Comparison of ENCODE assay signal across 9 cellular contexts in genomic region chr22:20155330-20156041, GRCh38. TPM values are rescaled to one million over a fixed set of nuclear protein-coding genes. Genes with fewer than 3 reads are reported as not detected.
DNase-seq lines count a peak whose midpoint lies in the region; ATAC-seq lines count a peak whose summit lies in the region.
"Had no signal": no experiment of that assay in that cellular context is flagged by ENCODE, and none has a peak within 500 bp of the region (broad histone marks: within the 10 kb centered on the region; RNA-seq: fewer than 3 reads in every experiment).

No MANE protein-coding gene starts in this region.

- intact Hi-C loops in left colon (cut with DNase I, micrococcal nuclease): loop anchor here (5.0 kb wide), 3 partner anchors 112 to 132 kb away; partner anchors contain the start of gene RTN4R (in 1 of the 2)

- H3K4me3 Mint-ChIP-seq in stimulated activated memory B cell treated with anti-CD40 and anti-IgM and Interleukin-4, amounts not matched to agents 10 μg/mL and 1 μg/mL and 100 μg/mL, for 72 hours: no peak overlapping the region

- peak; percentile 88 for DNase-seq in COR-L47 (lab: John Stamatoyannopoulos, UW)
- peak; percentile 86 for DNase-seq in NCI-H1436 (lab: John Stamatoyannopoulos, UW)
- DNase-seq in adipocyte (ENCODE audit: low read depth): peak; percentile 64
- peak; percentile 43 to 52 for DNase-seq in left colon
- no peak for DNase-seq in activated T-cell treated with anti-CD3 and anti-CD28 coated beads for 4 hours
- DNase-seq in SIG-M5 (lab: John Stamatoyannopoulos, UW): no peak

- no peak overlapping the region for H3K4me3 ChIP-seq in adipocyte (ENCODE audit: low read length)

- ATAC-seq in left colon (peak; percentile 63), GM18907 (IDR thresholded peaks at IDR 0.05; ENCODE audit: unreplicated experiment) (no peak)
- no peak for ATAC-seq in stimulated activated memory B cell treated with anti-CD40 and anti-IgM and Interleukin-4, amounts not matched to agents 10 μg/mL and 1 μg/mL and 100 μg/mL, for 72 hours

- H3K9me3 ChIP-seq in adipocyte (ENCODE audit: control insufficient read depth, low read length): no peaks in the 10 kb centered on the region

- peaks cover 7% of the 10 kb centered on the region for H3K4me1 Mint-ChIP-seq in stimulated activated memory B cell treated with anti-CD40 and anti-IgM and Interleukin-4, amounts not matched to agents 10 μg/mL and 1 μg/mL and 100 μg/mL, for 72 hours

- no peaks in the 10 kb centered on the region for H3K36me3 Mint-ChIP-seq in stimulated activated memory B cell treated with anti-CD40 and anti-IgM and Interleukin-4, amounts not matched to agents 10 μg/mL and 1 μg/mL and 100 μg/mL, for 72 hours

- no peaks in the 10 kb centered on the region for H3K9me3 Mint-ChIP-seq in stimulated activated memory B cell treated with anti-CD40 and anti-IgM and Interleukin-4, amounts not matched to agents 10 μg/mL and 1 μg/mL and 100 μg/mL, for 72 hours

- peaks cover 63% of the 10 kb centered on the region for H3K27me3 Mint-ChIP-seq in stimulated activated memory B cell treated with anti-CD40 and anti-IgM and Interleukin-4, amounts not matched to agents 10 μg/mL and 1 μg/mL and 100 μg/mL, for 72 hours

- no peak overlapping the region for H3K9ac ChIP-seq in adipocyte (ENCODE audit: low read length)

- H3K27me3 ChIP-seq in adipocyte (replicated peaks; ENCODE audit: control insufficient read depth, insufficient read depth, low read length): peaks cover 21% of the 10 kb centered on the region

- no peaks in the 10 kb centered on the region for H3K36me3 ChIP-seq in adipocyte (ENCODE audit: control insufficient read depth, insufficient read depth, low read length, severe bottlenecking)

- H3K27ac Mint-ChIP-seq in stimulated activated memory B cell treated with anti-CD40 and anti-IgM and Interleukin-4, amounts not matched to agents 10 μg/mL and 1 μg/mL and 100 μg/mL, for 72 hours: no peak overlapping the region

- H3K4me1 ChIP-seq in adipocyte (ENCODE audit: control insufficient read depth, insufficient read depth, low read length): no peaks in the 10 kb centered on the region

RNA-seq across cellular contexts. Expression of gene CCDC188, which starts 4.6 kb away (rescaled TPM):
- total RNA-seq in left colon: 1 to 10 TPM in 1 of 2 donors, under 1 TPM in 1; 0.58 to 1.5 TPM
- total RNA-seq: activated CD8-positive, alpha-beta memory T cell treated with anti-CD3 and anti-CD28 coated beads for 36 hours had no signal

RNA-seq across cellular contexts. Expression of gene ZDHHC8, which starts 23.9 kb away (rescaled TPM):
- total RNA-seq in left colon: 10 to 100 TPM; 36.9 to 37.0 TPM

RNA-seq across cellular contexts. Expression of gene TRMT2A, which starts 38.5 kb away (rescaled TPM):
- 10 to 100 TPM; 33.3 to 36.4 TPM for total RNA-seq in left colon

RNA-seq across cellular contexts. Expression of gene RANBP1, which starts 39.6 kb away (rescaled TPM):
- 10 to 100 TPM; 57.2 to 80.3 TPM for total RNA-seq in left colon

Comparison
In these comparisons a context has a peak if more than half of its experiments do, and no peak if none do; other contexts are left out.
1. DNase-seq: peak in COR-L47 (single experiment), NCI-H1436 (single experiment), adipocyte (single experiment) and left colon (2 of 2); none in activated T-cell treated with anti-CD3 and anti-CD28 coated beads for 4 hours (single experiment) and SIG-M5 (single experiment).